Comparison of ENCODE assay signal across 15 cellular contexts in genomic region chr12:52531563-52532300, GRCh38. TPM values are rescaled to one million over a fixed set of nuclear protein-coding genes. Genes with fewer than 3 reads are reported as not detected.
"Had no signal": no experiment of that assay in that cellular context is flagged by ENCODE, and none has a peak within 500 bp of the region (broad histone marks: within the 10 kb centered on the region; RNA-seq: fewer than 3 reads in every experiment).

No MANE protein-coding gene starts in this region.

- H3K27me3 ChIP-seq: brain microvascular endothelial cell, colonic mucosa, pancreas, suprapubic skin had no signal

- H3K4me3 Mint-ChIP-seq: nephron; stimulated activated effector memory CD8-positive, alpha-beta T cell treated with anti-CD3 and anti-CD28 coated beads, Interleukin-12 subunit alpha, Interleukin-12 subunit beta, amount 100 ng/mL, for 72 hours; WTC11 had no signal

- H3K9me3 Mint-ChIP-seq: nephron; stimulated activated effector memory CD8-positive, alpha-beta T cell treated with anti-CD3 and anti-CD28 coated beads, Interleukin-12 subunit alpha, Interleukin-12 subunit beta, amount 100 ng/mL, for 72 hours; WTC11 had no signal

- H3K4me3 ChIP-seq: colonic mucosa, pancreas, suprapubic skin had no signal

- H3K9me3 ChIP-seq: colonic mucosa, pancreas, suprapubic skin had no signal

- ATAC-seq: left cardiac atrium; stimulated activated effector memory CD8-positive, alpha-beta T cell treated with anti-CD3 and anti-CD28 coated beads, Interleukin-12 subunit alpha, Interleukin-12 subunit beta, amount 100 ng/mL, for 72 hours; WTC11 had no signal

- H3K27ac Mint-ChIP-seq: nephron; stimulated activated effector memory CD8-positive, alpha-beta T cell treated with anti-CD3 and anti-CD28 coated beads, Interleukin-12 subunit alpha, Interleukin-12 subunit beta, amount 100 ng/mL, for 72 hours; WTC11 had no signal

- DNase-seq: activated CD4-positive, alpha-beta T cell treated with anti-CD3 and anti-CD28 coated beads, Interleukin-2, amount 50 U/mL, for 4 hours; activated CD8-positive, alpha-beta memory T cell treated with anti-CD3 and anti-CD28 coated beads, Interleukin-2, amount 50 U/mL, for 48 hours; brain microvascular endothelial cell; colonic mucosa; left cardiac atrium; pancreas; stimulated activated CD4-positive, alpha-beta T cell treated with anti-CD3 and anti-CD28 coated beads, Interleukin-1b, Interleukin-23, amount 100 ng/mL, for 48 hours had no signal

- H3K4me1 Mint-ChIP-seq: nephron, WTC11 had no signal

- H3K36me3 Mint-ChIP-seq: stimulated activated effector memory CD8-positive, alpha-beta T cell treated with anti-CD3 and anti-CD28 coated beads, Interleukin-12 subunit alpha, Interleukin-12 subunit beta, amount 100 ng/mL, for 72 hours; WTC11 had no signal

- H3K36me3 ChIP-seq: brain microvascular endothelial cell, colonic mucosa, pancreas, suprapubic skin had no signal

RNA-seq across cellular contexts. Expression of gene KRT5, which starts 11.5 kb away (rescaled TPM):
- total RNA-seq: colonic mucosa; fibroblast of lung; T-helper 2 cell treated with Interferon-gamma antibody and Interleukin-4, amounts not matched to agents 100 ng/mL and 5 ng/mL, for 36 hours; WTC11 had no signal

RNA-seq across cellular contexts. Expression of gene KRT71, which starts 21.2 kb away (rescaled TPM):
- total RNA-seq: colonic mucosa; fibroblast of lung; left cardiac atrium; pancreas; skeletal muscle tissue; T-helper 2 cell treated with Interferon-gamma antibody and Interleukin-4, amounts not matched to agents 100 ng/mL and 5 ng/mL, for 36 hours; WTC11 had no signal
- polyA plus RNA-seq: adipose tissue, fibroblast of lung, pancreas had no signal

RNA-seq across cellular contexts. Expression of gene KRT6A, which starts 38.7 kb away (rescaled TPM):
- total RNA-seq: colonic mucosa; fibroblast of lung; T-helper 2 cell treated with Interferon-gamma antibody and Interleukin-4, amounts not matched to agents 100 ng/mL and 5 ng/mL, for 36 hours; WTC11 had no signal

RNA-seq across cellular contexts. Expression of gene KRT74, which starts 41.9 kb away (rescaled TPM):
- total RNA-seq: colonic mucosa; fibroblast of lung; left cardiac atrium; pancreas; skeletal muscle tissue; T-helper 2 cell treated with Interferon-gamma antibody and Interleukin-4, amounts not matched to agents 100 ng/mL and 5 ng/mL, for 36 hours; WTC11 had no signal
- polyA plus RNA-seq: adipose tissue, fibroblast of lung, pancreas had no signal

RNA-seq across cellular contexts. Expression of gene KRT6C, which starts 58.1 kb away (rescaled TPM):
- total RNA-seq: colonic mucosa; fibroblast of lung; left cardiac atrium; pancreas; skeletal muscle tissue; T-helper 2 cell treated with Interferon-gamma antibody and Interleukin-4, amounts not matched to agents 100 ng/mL and 5 ng/mL, for 36 hours; WTC11 had no signal
- polyA plus RNA-seq: fibroblast of lung, pancreas had no signal
